ENCODE assay signal across 13 cellular contexts in genomic region chr17:3959921-3960601, GRCh38. TPM values are rescaled to one million over a fixed set of nuclear protein-coding genes. Genes with fewer than 3 reads are reported as not detected.
DNase-seq lines count a peak whose midpoint lies in the region; ATAC-seq, FAIRE-seq and TF ChIP-seq lines count a peak whose summit lies in the region.
"Had no signal": no experiment of that assay in that cellular context is flagged by ENCODE, and none has a peak within 500 bp of the region (broad histone marks: within the 10 kb centered on the region; RNA-seq: fewer than 3 reads in every experiment).

No MANE protein-coding gene starts in this region.

- CTCF ChIA-PET in GM12878 (lab: Yijun Ruan, JAX), result no interaction called here

- SMC1A ChIA-PET in GM12878 (lab: Charles Lee; ENCODE audit: uncharacterized antibody, unreplicated experiment), result no interaction called here

- H3K27ac Mint-ChIP-seq in activated CD4-positive, alpha-beta T cell treated with anti-CD3 and anti-CD28 coated beads, Interleukin-2, amount 10 ng/mL, durations not matched to agents 24 days and 14 days, result peak overlapping the region; percentile 74

- peaks cover 51% of the 10 kb centered on the region for H3K4me1 Mint-ChIP-seq in activated CD4-positive, alpha-beta T cell treated with anti-CD3 and anti-CD28 coated beads, Interleukin-2, amount 10 ng/mL, durations not matched to agents 24 days and 14 days

- FAIRE-seq in GM12878 (lab: Jason Lieb, UNC), result no peak
- FAIRE-seq: frontal cortex had no signal

- TF ChIP-seq POLR2A in GM12878 (IDR thresholded peaks at IDR 0.05; ENCODE audit: low read depth, low read length), result no peak

- no peaks in the 10 kb centered on the region for H3K27me3 Mint-ChIP-seq in activated CD4-positive, alpha-beta T cell treated with anti-CD3 and anti-CD28 coated beads, Interleukin-2, amount 10 ng/mL, durations not matched to agents 24 days and 14 days

- no peak for TF ChIP-seq EP300 in GM12878 (IDR thresholded peaks at IDR 0.05; ENCODE audit: borderline replicate concordance in 1 of 2, control insufficient read depth in 1 of 2, low read depth in 2 of 2, low read length in 2 of 2)

- H3K36me3 Mint-ChIP-seq in activated CD4-positive, alpha-beta T cell treated with anti-CD3 and anti-CD28 coated beads, Interleukin-2, amount 10 ng/mL, durations not matched to agents 24 days and 14 days (ENCODE audit: low read depth), result peaks cover 16% of the 10 kb centered on the region

- RAD21 ChIA-PET in GM12878 (lab: Charles Lee; ENCODE audit: unreplicated experiment), result interaction anchor here (1.2 to 4.3 kb wide), 2 partner anchors 46 to 222 kb away, joined by 3 to 26 read pairs; no protein-coding TSS in a partner anchor

- intact Hi-C loops in activated CD4-positive, alpha-beta T cell treated with anti-CD3 and anti-CD28 coated beads, Interleukin-2, amount 10 ng/mL, durations not matched to agents 24 days and 14 days (cut with micrococcal nuclease), result loop anchor here (5.0 kb wide), 2 partner anchors 113 to 238 kb away; partner anchors contain the start of genes HASPIN and NCBP3
- intact Hi-C loops in GM12878 (cut with micrococcal nuclease; ENCODE audit: unreplicated experiment), result loop anchor here (5.0 kb wide), 2 partner anchors 42 to 48 kb away; no protein-coding TSS in a partner anchor

- peak overlapping the region; percentile 41 for H3K4me3 Mint-ChIP-seq in activated CD4-positive, alpha-beta T cell treated with anti-CD3 and anti-CD28 coated beads, Interleukin-2, amount 10 ng/mL, durations not matched to agents 24 days and 14 days

- no peaks in the 10 kb centered on the region for H3K27me3 ChIP-seq in GM12878 (replicated peaks in 1 of 2; ENCODE audit: control insufficient read depth in 2 of 2, insufficient read depth in 2 of 2, low read length in 1 of 2)
- no peaks in the 10 kb centered on the region for H3K27me3 ChIP-seq in neutrophil

- TF ChIP-seq CTCF in GM12878 (IDR thresholded peaks at IDR 0.05 in 2 of 3, conservative IDR thresholded peaks at IDR 0.05 in 1 of 3; ENCODE audit: control insufficient read depth in 2 of 3, extremely low read depth in 1 of 3, insufficient read depth in 1 of 3, low read depth in 3 of 3, low read length in 3 of 3), result no peak
- no peak for TF ChIP-seq CTCF in neutrophil (IDR thresholded peaks at IDR 0.05)

- TF ChIP-seq RAD21 in GM12878 (IDR thresholded peaks at IDR 0.05; ENCODE audit: insufficient read depth, low read depth, low read length), result no peak

- DNase-seq in activated CD4-positive, alpha-beta T cell treated with anti-CD3 and anti-CD28 coated beads, Interleukin-2, amount 10 ng/mL, durations not matched to agents 24 days and 14 days, result no peak
- DNase-seq in activated CD4-positive, alpha-beta T cell treated with anti-CD3 and anti-CD28 coated beads for 48 hours, result no peak
- DNase-seq in GM12878 (ENCODE audit: low read depth, low spot score), result no peak
- DNase-seq in kidney tubule cell (ENCODE audit: low spot score), result no peak
- DNase-seq in NCI-H2171 (lab: John Stamatoyannopoulos, UW), result no peak
- DNase-seq: NCI-H226; occipital lobe; stimulated activated CD4-positive, alpha-beta T cell treated with anti-CD3 and anti-CD28 coated beads, Interleukin-12 subunit alpha, Interleukin-12 subunit beta, amount 100 ng/mL, for 4 hours had no signal

- BruUV-seq in GM12878 (replicated peaks; lab: Mats Ljungman, UMichigan), result no TSS peak

- WGBS in GM12878 (ENCODE audit: insufficient coverage, insufficient replicate concordance, low lambda C conversion rate, missing lambda C conversion rate), result 95% methylated on average over 14 of the region's 14 CpGs

- H3K4me1 ChIP-seq in GM12878 (ENCODE audit: control insufficient read depth, insufficient read depth, low read length) (peaks cover 30% of the 10 kb centered on the region), neutrophil (ENCODE audit: control insufficient read depth in 1 of 2, insufficient read depth in 1 of 2, low read depth in 1 of 2, low read length in 1 of 2) (peaks cover 56 to 60% of the 10 kb centered on the region in 2 experiments)

- no peak overlapping the region for H3K9ac ChIP-seq in GM12878 (ENCODE audit: control insufficient read depth, insufficient read depth, low read length)

- peaks cover 56% of the 10 kb centered on the region for H3K36me3 ChIP-seq in KOPT-K1 (ENCODE audit: insufficient read depth, low read length)
- H3K36me3 ChIP-seq in GM12878 (ENCODE audit: control insufficient read depth in 2 of 2, insufficient read depth in 2 of 2, low read length in 1 of 2), result peaks cover 1 to 9% of the 10 kb centered on the region in 2 experiments; a peak in 2 of 4 replicates
- peaks cover 34% of the 10 kb centered on the region for H3K36me3 ChIP-seq in neutrophil

- ATAC-seq in GM12878 (no peak), GM19035 (IDR thresholded peaks at IDR 0.05; ENCODE audit: unreplicated experiment) (no peak)

- H3K4me3 ChIP-seq in GM12878 (no peak overlapping the region), neutrophil (ENCODE audit: low read depth in 1 of 2, low read length in 1 of 2) (peak overlapping the region; percentile 6 to 91)
- H3K4me3 ChIP-seq: coronary artery had no signal

- H3K27ac ChIP-seq in KOPT-K1 (ENCODE audit: low read depth, low read length, poor library complexity, severe bottlenecking) (peak overlapping the region; percentile 94), GM12878 (ENCODE audit: control insufficient read depth, insufficient read depth) (no peak overlapping the region), neutrophil (peak overlapping the region; percentile 97)

- no peaks in the 10 kb centered on the region for H3K9me3 ChIP-seq in KOPT-K1 (ENCODE audit: insufficient read depth, low read length, poor library complexity, severe bottlenecking)
- no peaks in the 10 kb centered on the region for H3K9me3 ChIP-seq in GM12878 (replicated peaks; ENCODE audit: control insufficient read depth, insufficient read depth, low read length)
- no peaks in the 10 kb centered on the region for H3K9me3 ChIP-seq in neutrophil

- POLR2A ChIA-PET in GM12878 (lab: Charles Lee), result no interaction called here

- H3K9me3 Mint-ChIP-seq in activated CD4-positive, alpha-beta T cell treated with anti-CD3 and anti-CD28 coated beads, Interleukin-2, amount 10 ng/mL, durations not matched to agents 24 days and 14 days, result no peaks in the 10 kb centered on the region

- H4K20me1 ChIP-seq in GM12878 (ENCODE audit: control insufficient read depth, insufficient read depth), result no peaks in the 10 kb centered on the region; the same call in 1 of the 2 replicates

- no peak overlapping the region for H2AFZ ChIP-seq in GM12878 (ENCODE audit: control insufficient read depth, low read depth, low read length)

- H3K79me2 ChIP-seq in GM12878 (ENCODE audit: control insufficient read depth, insufficient read depth, low read length), result peaks cover 46% of the 10 kb centered on the region

- H3K4me2 ChIP-seq in GM12878 (ENCODE audit: control insufficient read depth, insufficient read depth), result peak overlapping the region; percentile 97; the same call in 1 of the 2 replicates

- in situ Hi-C loops in GM12878 (cut with MboI), result no loop called here

RNA-seq across cellular contexts. Expression of gene ATP2A3, which starts 4.2 kb away (rescaled TPM):
- 107 and 110 TPM in 2 replicates for total RNA-seq in activated CD4-positive, alpha-beta T cell treated with anti-CD3 and anti-CD28 coated beads, Interleukin-2, amount 10 ng/mL, durations not matched to agents 24 days and 14 days
- 101 and 113 TPM in 2 replicates for total RNA-seq in GM12878 (2013; cell fraction: nucleolus; rRNA removed)
- total RNA-seq in GM12878 (2014; rRNA removed), result 42.3 and 48.7 TPM in 2 replicates
- total RNA-seq in GM12878 (2014; rRNA removed; fragmentation: Illumina TruSeq; extraction: Trizol), result 15.7 and 20.1 TPM in 2 replicates
- 91.7 and 99.2 TPM in 2 replicates for total RNA-seq in GM12878 (2021)
- polyA plus RNA-seq in GM12878 (2011; ENCODE audit: low read depth), result 24.6 TPM
- polyA plus RNA-seq in GM12878 (2011; rRNA removed), result 11.9 and 27.0 TPM in 2 replicates
- 33.7 and 42.7 TPM in 2 replicates for polyA plus RNA-seq in GM12878 (2011; cell fraction: cytosol; rRNA removed)
- polyA plus RNA-seq in GM12878 (2011; cell fraction: nucleus; rRNA removed), result 110 and 156 TPM in 2 replicates
- 53.3 and 60.4 TPM in 2 replicates for polyA plus RNA-seq in GM12878 (2012)
- polyA plus RNA-seq in GM12878 (2014; fragmentation: Illumina TruSeq; extraction: Trizol), result 11.6 and 26.5 TPM in 2 replicates
- 1 to 10 TPM; 1.0 to 3.0 TPM for polyA plus RNA-seq in GM12878 (2014; fragmentation: Nextera tagmentation; extraction: Ambion mirVana)
- 66.4 and 78.9 TPM in 2 replicates for polyA plus RNA-seq in GM12878 (2014; rRNA removed)
- polyA plus RNA-seq in GM12878 (2016; fragmentation: Nextera tagmentation; extraction: Ambion mirVana), result 10 to 100 TPM; 61.1 to 62.8 TPM
- 33.0 and 50.5 TPM in 2 replicates for polyA minus RNA-seq in GM12878 (2011; rRNA and poly(A)+ RNA removed)
- polyA minus RNA-seq in GM12878 (2011; cell fraction: cytosol; rRNA and poly(A)+ RNA removed), result 22.2 and 24.8 TPM in 2 replicates
- polyA minus RNA-seq in GM12878 (2011; cell fraction: nucleus; rRNA and poly(A)+ RNA removed), result 32.2 and 63.0 TPM in 2 replicates

RNA-seq across cellular contexts. Expression of gene P2RX1, which starts 43.8 kb away (rescaled TPM):
- total RNA-seq in activated CD4-positive, alpha-beta T cell treated with anti-CD3 and anti-CD28 coated beads, Interleukin-2, amount 10 ng/mL, durations not matched to agents 24 days and 14 days, result 0.47 and 0.78 TPM in 2 replicates
- 6.9 and 8.0 TPM in 2 replicates for total RNA-seq in GM12878 (2013; cell fraction: nucleolus; rRNA removed)
- 5.5 and 5.9 TPM in 2 replicates for total RNA-seq in GM12878 (2014; rRNA removed)
- 2.7 and 3.1 TPM in 2 replicates for total RNA-seq in GM12878 (2014; rRNA removed; fragmentation: Illumina TruSeq; extraction: Trizol)
- total RNA-seq in GM12878 (2021), result 5.0 and 5.1 TPM in 2 replicates
- polyA plus RNA-seq in GM12878 (2011; ENCODE audit: low read depth), result 1.5 TPM
- 0.12 and 0.19 TPM in 2 replicates for polyA plus RNA-seq in GM12878 (2011; rRNA removed)
- polyA plus RNA-seq in GM12878 (2011; cell fraction: cytosol; rRNA removed), result 0.10 and 0.25 TPM in 2 replicates
- 0.80 and 1.5 TPM in 2 replicates for polyA plus RNA-seq in GM12878 (2011; cell fraction: nucleus; rRNA removed)
- 3.1 and 4.9 TPM in 2 replicates for polyA plus RNA-seq in GM12878 (2012)
- 2.4 and 3.2 TPM in 2 replicates for polyA plus RNA-seq in GM12878 (2014; fragmentation: Illumina TruSeq; extraction: Trizol)
- under 1 TPM; 0.16 to 0.22 TPM for polyA plus RNA-seq in GM12878 (2014; fragmentation: Nextera tagmentation; extraction: Ambion mirVana)
- 5.6 and 6.2 TPM in 2 replicates for polyA plus RNA-seq in GM12878 (2014; rRNA removed)
- polyA plus RNA-seq in GM12878 (2016; fragmentation: Nextera tagmentation; extraction: Ambion mirVana), result 1 to 10 TPM; 3.6 to 4.3 TPM
- 0.22 TPM in 1 of 2 replicates, not detected in the other for polyA minus RNA-seq in GM12878 (2011; rRNA and poly(A)+ RNA removed)
- not detected in 2 replicates for polyA minus RNA-seq in GM12878 (2011; cell fraction: cytosol; rRNA and poly(A)+ RNA removed)
- 0.29 and 0.36 TPM in 2 replicates for polyA minus RNA-seq in GM12878 (2011; cell fraction: nucleus; rRNA and poly(A)+ RNA removed)
- total RNA-seq: frontal cortex, occipital lobe had no signal
